In the genomic region with DNA sequence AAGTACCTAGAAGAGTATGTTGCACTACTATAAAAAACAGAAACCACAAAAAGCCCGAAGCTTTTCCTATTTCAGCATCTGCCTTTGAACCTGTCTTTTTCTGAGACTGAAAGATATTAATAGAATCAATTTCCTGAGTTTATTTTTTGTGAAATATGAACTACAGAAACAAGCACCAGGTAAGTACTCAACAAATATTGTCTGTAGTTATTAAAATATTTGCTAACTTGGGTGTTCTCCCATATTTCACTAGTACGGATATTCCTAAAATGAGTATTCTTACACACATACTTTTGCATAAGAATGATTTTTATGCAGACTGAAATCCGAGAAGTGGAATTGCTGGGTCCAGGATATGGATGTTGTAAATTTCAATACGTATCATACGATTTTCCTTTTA, we compare ENCODE assay signal across 6 cellular contexts.
"Had no signal": no experiment of that assay in that cellular context is flagged by ENCODE, and none has a peak within 500 bp of the region (broad histone marks: within the 10 kb centered on the region; RNA-seq: fewer than 3 reads in every experiment).

No MANE protein-coding gene starts in this region.

- DNase-seq: IMR-90, KBM-7 had no signal

- H3K27ac ChIP-seq: HL-60 had no signal

- H3K4me3 Mint-ChIP-seq: IgD-negative memory B cell had no signal

- H3K4me3 ChIP-seq: K562 had no signal

- H3K4me1 Mint-ChIP-seq: IgD-negative memory B cell had no signal

- H3K36me3 Mint-ChIP-seq: IgD-negative memory B cell had no signal

- H3K27me3 Mint-ChIP-seq: IgD-negative memory B cell had no signal

- ATAC-seq: HepG2, K562 had no signal

- H3K27ac Mint-ChIP-seq: IgD-negative memory B cell had no signal
